Comparison of ENCODE assay signal across 1 cellular context in genomic region chr4:6474053-6474568, GRCh38.
TF ChIP-seq lines count a peak whose summit lies in the region.

No MANE protein-coding gene starts in this region.

TF ChIP-seq in GM23338, 12 proteins besides CTCF, POLR2A, EP300 and RAD21 (continued from another document):
- TF ChIP-seq, protein P1, sequence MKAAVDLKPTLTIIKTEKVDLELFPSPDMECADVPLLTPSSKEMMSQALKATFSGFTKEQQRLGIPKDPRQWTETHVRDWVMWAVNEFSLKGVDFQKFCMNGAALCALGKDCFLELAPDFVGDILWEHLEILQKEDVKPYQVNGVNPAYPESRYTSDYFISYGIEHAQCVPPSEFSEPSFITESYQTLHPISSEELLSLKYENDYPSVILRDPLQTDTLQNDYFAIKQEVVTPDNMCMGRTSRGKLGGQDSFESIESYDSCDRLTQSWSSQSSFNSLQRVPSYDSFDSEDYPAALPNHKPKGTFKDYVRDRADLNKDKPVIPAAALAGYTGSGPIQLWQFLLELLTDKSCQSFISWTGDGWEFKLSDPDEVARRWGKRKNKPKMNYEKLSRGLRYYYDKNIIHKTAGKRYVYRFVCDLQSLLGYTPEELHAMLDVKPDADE (IDR thresholded peaks at IDR 0.05): no peak
- TF ChIP-seq REST (IDR thresholded peaks at IDR 0.05; ENCODE audit: unreplicated experiment) (no peak), JUNB (IDR thresholded peaks at IDR 0.05; ENCODE audit: unreplicated experiment) (no peak), EZH2 (IDR thresholded peaks at IDR 0.05; ENCODE audit: low read depth, unreplicated experiment) (no peak), EZH2phosphoT487 (IDR thresholded peaks at IDR 0.05; ENCODE audit: unreplicated experiment) (no peak), ZNF331 (CRISPR knock-in tag; IDR thresholded peaks at IDR 0.05; ENCODE audit: low read depth) (no peak), STAT1 (IDR thresholded peaks at IDR 0.05; ENCODE audit: unreplicated experiment) (no peak), ZNF114 (CRISPR knock-in tag; IDR thresholded peaks at IDR 0.05) (no peak)
TF ChIP-seq in GM23338: peak in this region for 0.
